8 cellular contexts compared by ENCODE assay signal in the genomic region with DNA sequence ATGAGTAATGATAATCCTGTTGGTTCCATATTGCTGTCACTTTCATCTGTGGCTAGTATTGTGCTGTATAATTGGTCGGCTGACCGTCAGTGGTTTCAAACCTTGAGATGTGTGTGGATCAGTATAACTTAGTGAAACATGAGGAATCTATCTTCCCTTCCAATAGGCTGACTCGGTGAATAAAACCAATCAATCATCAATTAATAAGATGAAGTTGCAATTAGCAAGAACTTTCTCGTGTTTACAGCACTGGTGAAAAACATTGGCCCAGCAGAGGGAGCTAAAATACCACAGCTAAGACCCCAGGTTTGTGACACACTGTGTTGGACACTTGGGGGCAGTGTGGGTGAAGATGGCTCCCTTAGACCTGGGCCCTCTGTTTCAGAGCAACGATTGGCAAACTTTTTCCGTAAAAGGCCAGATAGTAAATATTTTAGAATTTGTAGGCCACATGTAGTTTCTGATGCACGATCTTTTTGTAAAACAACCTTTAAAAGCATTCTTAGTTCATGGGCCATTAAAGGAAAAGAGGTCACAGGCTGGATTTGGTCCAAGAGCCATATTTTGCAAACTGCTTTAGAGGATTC. TPM values are rescaled to one million over a fixed set of nuclear protein-coding genes. Genes with fewer than 3 reads are reported as not detected.
DNase-seq lines count a peak whose midpoint lies in the region; TF ChIP-seq lines count a peak whose summit lies in the region.

No MANE protein-coding gene starts in this region.

- TF ChIP-seq POLR2A in ovary (IDR thresholded peaks at IDR 0.05) (no peak), tibial nerve (IDR thresholded peaks at IDR 0.05) (no peak)

- H3K79me2 ChIP-seq in H9 (ENCODE audit: insufficient read depth, low read length) = no peaks in the 10 kb centered on the region

- H3K27me3 Mint-ChIP-seq in H9 (ENCODE audit: low read depth) = no peaks in the 10 kb centered on the region; the same call in 1 of the 2 replicates
- H3K27me3 Mint-ChIP-seq in activated T-helper 2 cell treated with anti-CD3 and anti-CD28 coated beads, Interferon-gamma antibody, Interleukin-2, Interleukin-4, amounts not matched to agents 10 μg/mL and 5 μg/mL and 100 μg/mL, durations not matched to agents 14 hours and 24 hours and 36 hours (ENCODE audit: low read depth) = peaks cover 10% of the 10 kb centered on the region

- no peaks in the 10 kb centered on the region for H3K36me3 ChIP-seq in MG63
- H3K36me3 ChIP-seq in ovary = no peaks in the 10 kb centered on the region
- no peaks in the 10 kb centered on the region for H3K36me3 ChIP-seq in tibial nerve

- no peak overlapping the region for H3K27ac ChIP-seq in H9 (ENCODE audit: insufficient read length, low read depth, low read length)
- H3K27ac ChIP-seq in ovary = no peak overlapping the region
- peak overlapping the region in 1 of 4 donors; percentile 23 for H3K27ac ChIP-seq in tibial nerve

- TF ChIP-seq EP300 in ovary (IDR thresholded peaks at IDR 0.05) (no peak), tibial nerve (IDR thresholded peaks at IDR 0.05) (peak in 1 of 2 donors; percentile 37)

- no peak overlapping the region for H2BK12ac ChIP-seq in H9 (ENCODE audit: insufficient read length, low read depth, low read length)

- no peak overlapping the region for H3K18ac ChIP-seq in H9 (ENCODE audit: insufficient read length, low read depth, low read length)

- no peak overlapping the region for H3K4me3 Mint-ChIP-seq in H9
- H3K4me3 Mint-ChIP-seq in activated T-helper 2 cell treated with anti-CD3 and anti-CD28 coated beads, Interferon-gamma antibody, Interleukin-2, Interleukin-4, amounts not matched to agents 10 μg/mL and 5 μg/mL and 100 μg/mL, durations not matched to agents 14 hours and 24 hours and 36 hours (ENCODE audit: low read depth) = no peak overlapping the region

- no peak overlapping the region for H3T11ph ChIP-seq in H9 (ENCODE audit: low read length)

- no peak overlapping the region for H3K4me2 ChIP-seq in H9 (ENCODE audit: insufficient read depth, insufficient read length, low read length)

- no peaks in the 10 kb centered on the region for H3K36me3 Mint-ChIP-seq in H9 (ENCODE audit: insufficient read depth in 1 of 3, low read depth in 3 of 3)
- H3K36me3 Mint-ChIP-seq in activated T-helper 2 cell treated with anti-CD3 and anti-CD28 coated beads, Interferon-gamma antibody, Interleukin-2, Interleukin-4, amounts not matched to agents 10 μg/mL and 5 μg/mL and 100 μg/mL, durations not matched to agents 14 hours and 24 hours and 36 hours (ENCODE audit: low read depth) = no peaks in the 10 kb centered on the region

- peak; percentile 99 for TF ChIP-seq CTCF in H9 (conservative IDR thresholded peaks at IDR 0.05)
- TF ChIP-seq CTCF in ovary (IDR thresholded peaks at IDR 0.05) = peak; percentile 63 to 94 (median 92)
- TF ChIP-seq CTCF in tibial nerve (IDR thresholded peaks at IDR 0.05) = peak; percentile 77 to 97 (median 93)

- H3K4me1 ChIP-seq in H9 (ENCODE audit: insufficient read depth, low read length) = no peaks in the 10 kb centered on the region
- H3K4me1 ChIP-seq in ovary (ENCODE audit: insufficient read depth) = no peaks in the 10 kb centered on the region
- H3K4me1 ChIP-seq in tibial nerve = peaks cover 0 to 16% (median 0%) of the 10 kb centered on the region in 4 donors

- no peak overlapping the region for H3K23ac ChIP-seq in H9 (ENCODE audit: insufficient read length, low read depth, low read length)

- no peaks in the 10 kb centered on the region for H3K9me3 Mint-ChIP-seq in H9
- H3K9me3 Mint-ChIP-seq in activated T-helper 2 cell treated with anti-CD3 and anti-CD28 coated beads, Interferon-gamma antibody, Interleukin-2, Interleukin-4, amounts not matched to agents 10 μg/mL and 5 μg/mL and 100 μg/mL, durations not matched to agents 14 hours and 24 hours and 36 hours = no peaks in the 10 kb centered on the region

- no peak overlapping the region for H2BK5ac ChIP-seq in H9 (ENCODE audit: insufficient read length, low read length)

- H3K9me3 ChIP-seq in H9 (ENCODE audit: control insufficient read depth, low read depth, low read length) (no peaks in the 10 kb centered on the region), MG63 (no peaks in the 10 kb centered on the region), ovary (no peaks in the 10 kb centered on the region), tibial nerve (no peaks in the 10 kb centered on the region)

- H4K20me1 ChIP-seq in H9 (ENCODE audit: control insufficient read depth, insufficient read depth, insufficient read length) = no peaks in the 10 kb centered on the region

- H3K9ac ChIP-seq in H9 (ENCODE audit: extremely low read depth, insufficient read length, low read length) = no peak overlapping the region

- H3K14ac ChIP-seq in H9 (ENCODE audit: insufficient read depth, low read length) = no peak overlapping the region

- no peak overlapping the region for H3K4ac ChIP-seq in H9 (ENCODE audit: low read depth, low read length)

- no peaks in the 10 kb centered on the region for H3K27me3 ChIP-seq in H9 (ENCODE audit: insufficient read depth, low read length)
- H3K27me3 ChIP-seq in MG63 = no peaks in the 10 kb centered on the region
- no peaks in the 10 kb centered on the region for H3K27me3 ChIP-seq in ovary
- no peaks in the 10 kb centered on the region for H3K27me3 ChIP-seq in tibial nerve

- no peak overlapping the region for H4K8ac ChIP-seq in H9 (replicated peaks; ENCODE audit: insufficient read length, low read depth, low read length)

- intact Hi-C loops in activated T-helper 2 cell treated with anti-CD3 and anti-CD28 coated beads, Interferon-gamma antibody, Interleukin-2, Interleukin-4, amounts not matched to agents 10 μg/mL and 5 μg/mL and 100 μg/mL, durations not matched to agents 14 hours and 24 hours and 36 hours (cut with micrococcal nuclease) = loop anchor here (1.0 to 2.0 kb wide), 4 partner anchors 53 to 364 kb away; a partner anchor contains a TSS
- intact Hi-C loops in ovary (cut with DNase I) = loop anchor here (5.0 to 10.0 kb wide), 2 partner anchors 276 to 363 kb away; a partner anchor contains a TSS

- H3K4me3 ChIP-seq in MG63 (no peak overlapping the region), ovary (no peak overlapping the region), tibial nerve (no peak overlapping the region)

- peak; percentile 40 for DNase-seq in GF-D8 (lab: John Stamatoyannopoulos, UW)
- DNase-seq in H9 = peak; percentile 77
- DNase-seq in MG63 = peak; percentile 60
- DNase-seq in SHP77 (lab: John Stamatoyannopoulos, UW) = peak; percentile 80 to 83
- peak; percentile 67 for DNase-seq in activated T-helper 2 cell treated with anti-CD3 and anti-CD28 coated beads, Interferon-gamma antibody, Interleukin-2, Interleukin-4, amounts not matched to agents 10 μg/mL and 5 μg/mL and 100 μg/mL, durations not matched to agents 14 hours and 24 hours and 36 hours (ENCODE audit: low spot score)
- peak; percentile 78 for DNase-seq in foreskin melanocyte
- peak; percentile 72 to 86 (median 78) for DNase-seq in ovary
- peak; percentile 75 to 98 for DNase-seq in tibial nerve (ENCODE audit: low spot score in 2 of 2)

- H3K4me1 Mint-ChIP-seq in H9 = no peaks in the 10 kb centered on the region
- H3K4me1 Mint-ChIP-seq in activated T-helper 2 cell treated with anti-CD3 and anti-CD28 coated beads, Interferon-gamma antibody, Interleukin-2, Interleukin-4, amounts not matched to agents 10 μg/mL and 5 μg/mL and 100 μg/mL, durations not matched to agents 14 hours and 24 hours and 36 hours (ENCODE audit: low read depth) = peaks cover 15% of the 10 kb centered on the region

- no peaks in the 10 kb centered on the region for H3K79me1 ChIP-seq in H9 (ENCODE audit: insufficient read depth, low read depth, low read length, poor library complexity, severe bottlenecking)

- no peak overlapping the region for H4K5ac ChIP-seq in H9 (ENCODE audit: insufficient read length, low read depth, low read length)

- H2BK20ac ChIP-seq in H9 (ENCODE audit: low read depth, low read length, poor library complexity, severe bottlenecking) = no peak overlapping the region

- no peaks in the 10 kb centered on the region for H3K23me2 ChIP-seq in H9 (ENCODE audit: insufficient read length, low read depth, low read length, poor library complexity, severe bottlenecking)

- H3K56ac ChIP-seq in H9 (ENCODE audit: insufficient read length, low read depth, low read length) = no peak overlapping the region

- H2BK15ac ChIP-seq in H9 (ENCODE audit: low read depth, low read length) = no peak overlapping the region

- peak overlapping the region; percentile 78 for H2AFZ ChIP-seq in H9 (ENCODE audit: low read length)

- no peak overlapping the region for H4K91ac ChIP-seq in H9 (ENCODE audit: insufficient read length, low read depth, low read length)

- WGBS in H9 (ENCODE audit: extremely low coverage, insufficient read length, low lambda C conversion rate) = no CpG with 5 or more reads among the region's 7 CpGs
- 2 to 4% (median 4%) methylated on average over 7 of the region's 7 CpGs for WGBS in ovary, 3 donors
- WGBS in tibial nerve, 2 donors = 6% methylated on average over 7 of the region's 7 CpGs

- no peak overlapping the region for H3K27ac Mint-ChIP-seq in H9
- H3K27ac Mint-ChIP-seq in activated T-helper 2 cell treated with anti-CD3 and anti-CD28 coated beads, Interferon-gamma antibody, Interleukin-2, Interleukin-4, amounts not matched to agents 10 μg/mL and 5 μg/mL and 100 μg/mL, durations not matched to agents 14 hours and 24 hours and 36 hours = no peak overlapping the region

- H2BK120ac ChIP-seq in H9 (ENCODE audit: low read depth, low read length, poor library complexity, severe bottlenecking) = no peak overlapping the region

- no peak overlapping the region for H2AK5ac ChIP-seq in H9 (ENCODE audit: insufficient read length, low read length)

RNA-seq across cellular contexts. Expression of a gene that starts 47.8 kb away (rescaled TPM):
- total RNA-seq in H9 (2021) (not detected in 2 replicates), ovary (not detected), tibial nerve (not detected)
- total RNA-seq in MG63 (2014; rRNA removed; shearing (Covaris generic); ENCODE audit: low replicate concordance) = not detected in 2 replicates
- not detected in 2 replicates for total RNA-seq in activated T-helper 2 cell treated with anti-CD3 and anti-CD28 coated beads, Interferon-gamma antibody, Interleukin-2, Interleukin-4, amounts not matched to agents 10 μg/mL and 5 μg/mL and 100 μg/mL, durations not matched to agents 14 hours and 24 hours and 36 hours
- not detected for polyA plus RNA-seq in ovary
